4 cellular contexts compared by ENCODE assay signal in genomic region chrX:6574762-6575161, GRCh38.
TF ChIP-seq lines count a peak whose summit lies in the region.

No MANE protein-coding gene starts in this region.

TF ChIP-seq in liver, 16 proteins besides CTCF, POLR2A, EP300 and RAD21 (continues in another document):
- no peak for TF ChIP-seq MAX (IDR thresholded peaks at IDR 0.05)
- TF ChIP-seq SP1 (IDR thresholded peaks at IDR 0.05): no peak
- no peak for TF ChIP-seq NR2F2 (IDR thresholded peaks at IDR 0.05)
- TF ChIP-seq EGR1 (IDR thresholded peaks at IDR 0.05; ENCODE audit: low read depth in 2 of 2): no peak
- TF ChIP-seq, protein P1, sequence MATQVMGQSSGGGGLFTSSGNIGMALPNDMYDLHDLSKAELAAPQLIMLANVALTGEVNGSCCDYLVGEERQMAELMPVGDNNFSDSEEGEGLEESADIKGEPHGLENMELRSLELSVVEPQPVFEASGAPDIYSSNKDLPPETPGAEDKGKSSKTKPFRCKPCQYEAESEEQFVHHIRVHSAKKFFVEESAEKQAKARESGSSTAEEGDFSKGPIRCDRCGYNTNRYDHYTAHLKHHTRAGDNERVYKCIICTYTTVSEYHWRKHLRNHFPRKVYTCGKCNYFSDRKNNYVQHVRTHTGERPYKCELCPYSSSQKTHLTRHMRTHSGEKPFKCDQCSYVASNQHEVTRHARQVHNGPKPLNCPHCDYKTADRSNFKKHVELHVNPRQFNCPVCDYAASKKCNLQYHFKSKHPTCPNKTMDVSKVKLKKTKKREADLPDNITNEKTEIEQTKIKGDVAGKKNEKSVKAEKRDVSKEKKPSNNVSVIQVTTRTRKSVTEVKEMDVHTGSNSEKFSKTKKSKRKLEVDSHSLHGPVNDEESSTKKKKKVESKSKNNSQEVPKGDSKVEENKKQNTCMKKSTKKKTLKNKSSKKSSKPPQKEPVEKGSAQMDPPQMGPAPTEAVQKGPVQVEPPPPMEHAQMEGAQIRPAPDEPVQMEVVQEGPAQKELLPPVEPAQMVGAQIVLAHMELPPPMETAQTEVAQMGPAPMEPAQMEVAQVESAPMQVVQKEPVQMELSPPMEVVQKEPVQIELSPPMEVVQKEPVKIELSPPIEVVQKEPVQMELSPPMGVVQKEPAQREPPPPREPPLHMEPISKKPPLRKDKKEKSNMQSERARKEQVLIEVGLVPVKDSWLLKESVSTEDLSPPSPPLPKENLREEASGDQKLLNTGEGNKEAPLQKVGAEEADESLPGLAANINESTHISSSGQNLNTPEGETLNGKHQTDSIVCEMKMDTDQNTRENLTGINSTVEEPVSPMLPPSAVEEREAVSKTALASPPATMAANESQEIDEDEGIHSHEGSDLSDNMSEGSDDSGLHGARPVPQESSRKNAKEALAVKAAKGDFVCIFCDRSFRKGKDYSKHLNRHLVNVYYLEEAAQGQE (IDR thresholded peaks at IDR 0.05): no peak
- TF ChIP-seq, protein P2, sequence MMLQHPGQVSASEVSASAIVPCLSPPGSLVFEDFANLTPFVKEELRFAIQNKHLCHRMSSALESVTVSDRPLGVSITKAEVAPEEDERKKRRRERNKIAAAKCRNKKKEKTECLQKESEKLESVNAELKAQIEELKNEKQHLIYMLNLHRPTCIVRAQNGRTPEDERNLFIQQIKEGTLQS (IDR thresholded peaks at IDR 0.05): no peak
- TF ChIP-seq YY1 (IDR thresholded peaks at IDR 0.05): no peak
- no peak for TF ChIP-seq RXRA (IDR thresholded peaks at IDR 0.05)

TF ChIP-seq in HepG2, 621 proteins besides CTCF, POLR2A, EP300 and RAD21:
- TF ChIP-seq ZNF136 (CRISPR knock-in tag; IDR thresholded peaks at IDR 0.05; ENCODE audit: low read depth): no peak
- TF ChIP-seq PCBP1 (IDR thresholded peaks at IDR 0.05; ENCODE audit: borderline replicate concordance, low read depth, low read length): no peak
- TF ChIP-seq, protein P3, sequence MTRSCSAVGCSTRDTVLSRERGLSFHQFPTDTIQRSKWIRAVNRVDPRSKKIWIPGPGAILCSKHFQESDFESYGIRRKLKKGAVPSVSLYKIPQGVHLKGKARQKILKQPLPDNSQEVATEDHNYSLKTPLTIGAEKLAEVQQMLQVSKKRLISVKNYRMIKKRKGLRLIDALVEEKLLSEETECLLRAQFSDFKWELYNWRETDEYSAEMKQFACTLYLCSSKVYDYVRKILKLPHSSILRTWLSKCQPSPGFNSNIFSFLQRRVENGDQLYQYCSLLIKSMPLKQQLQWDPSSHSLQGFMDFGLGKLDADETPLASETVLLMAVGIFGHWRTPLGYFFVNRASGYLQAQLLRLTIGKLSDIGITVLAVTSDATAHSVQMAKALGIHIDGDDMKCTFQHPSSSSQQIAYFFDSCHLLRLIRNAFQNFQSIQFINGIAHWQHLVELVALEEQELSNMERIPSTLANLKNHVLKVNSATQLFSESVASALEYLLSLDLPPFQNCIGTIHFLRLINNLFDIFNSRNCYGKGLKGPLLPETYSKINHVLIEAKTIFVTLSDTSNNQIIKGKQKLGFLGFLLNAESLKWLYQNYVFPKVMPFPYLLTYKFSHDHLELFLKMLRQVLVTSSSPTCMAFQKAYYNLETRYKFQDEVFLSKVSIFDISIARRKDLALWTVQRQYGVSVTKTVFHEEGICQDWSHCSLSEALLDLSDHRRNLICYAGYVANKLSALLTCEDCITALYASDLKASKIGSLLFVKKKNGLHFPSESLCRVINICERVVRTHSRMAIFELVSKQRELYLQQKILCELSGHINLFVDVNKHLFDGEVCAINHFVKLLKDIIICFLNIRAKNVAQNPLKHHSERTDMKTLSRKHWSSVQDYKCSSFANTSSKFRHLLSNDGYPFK (CRISPR knock-in tag; IDR thresholded peaks at IDR 0.05; ENCODE audit: borderline replicate concordance): no peak
- TF ChIP-seq ATAD3A (CRISPR knock-in tag; IDR thresholded peaks at IDR 0.05): no peak
- no peak for TF ChIP-seq ELF1 (CRISPR knock-in tag; IDR thresholded peaks at IDR 0.05)
- TF ChIP-seq PAF1 (CRISPR knock-in tag; IDR thresholded peaks at IDR 0.05): no peak
- TF ChIP-seq SMARCC2 (IDR thresholded peaks at IDR 0.05): no peak
- TF ChIP-seq ZBTB7A (CRISPR knock-in tag; IDR thresholded peaks at IDR 0.05): no peak
- no peak for TF ChIP-seq SUZ12 (IDR thresholded peaks at IDR 0.05; ENCODE audit: low read depth, low read length)

TF ChIP-seq in H1, 55 proteins besides CTCF, POLR2A, EP300 and RAD21:
- TF ChIP-seq POLR2AphosphoS5 (IDR thresholded peaks at IDR 0.05; ENCODE audit: low read depth, low read length) (no peak), E2F6 (IDR thresholded peaks at IDR 0.05) (no peak), CREB1 (IDR thresholded peaks at IDR 0.05) (no peak), ZNF274 (IDR thresholded peaks at IDR 0.05; ENCODE audit: borderline replicate concordance, extremely low read depth, low read length) (no peak), HDAC2 (IDR thresholded peaks at IDR 0.05; ENCODE audit: borderline replicate concordance in 1 of 2, low read depth in 2 of 2, low read length in 2 of 2) (no peak), TAF1 (IDR thresholded peaks at IDR 0.05; ENCODE audit: low read depth, low read length) (no peak), BRCA1 (IDR thresholded peaks at IDR 0.05; ENCODE audit: low read depth, low read length) (no peak), KDM1A (IDR thresholded peaks at IDR 0.05; ENCODE audit: borderline replicate concordance, low read length) (no peak), TBP (IDR thresholded peaks at IDR 0.05; ENCODE audit: low read depth, low read length) (no peak), ASH2L (IDR thresholded peaks at IDR 0.05; ENCODE audit: low read length) (no peak), CBX5 (IDR thresholded peaks at IDR 0.05; ENCODE audit: low read depth, low read length) (no peak), SAP30 (IDR thresholded peaks at IDR 0.05; ENCODE audit: insufficient read depth, insufficient replicate concordance, low read length) (no peak), EGR1 (IDR thresholded peaks at IDR 0.05; ENCODE audit: borderline replicate concordance, low read depth, low read length) (no peak), MAX (IDR thresholded peaks at IDR 0.05) (no peak), POU5F1 (IDR thresholded peaks at IDR 0.05; ENCODE audit: low read depth, low read length) (no peak), NRF1 (IDR thresholded peaks at IDR 0.05; ENCODE audit: low read depth, low read length) (no peak), FOSL1 (IDR thresholded peaks at IDR 0.05; ENCODE audit: insufficient read depth, low read depth, low read length) (no peak)
- TF ChIP-seq, protein P4, sequence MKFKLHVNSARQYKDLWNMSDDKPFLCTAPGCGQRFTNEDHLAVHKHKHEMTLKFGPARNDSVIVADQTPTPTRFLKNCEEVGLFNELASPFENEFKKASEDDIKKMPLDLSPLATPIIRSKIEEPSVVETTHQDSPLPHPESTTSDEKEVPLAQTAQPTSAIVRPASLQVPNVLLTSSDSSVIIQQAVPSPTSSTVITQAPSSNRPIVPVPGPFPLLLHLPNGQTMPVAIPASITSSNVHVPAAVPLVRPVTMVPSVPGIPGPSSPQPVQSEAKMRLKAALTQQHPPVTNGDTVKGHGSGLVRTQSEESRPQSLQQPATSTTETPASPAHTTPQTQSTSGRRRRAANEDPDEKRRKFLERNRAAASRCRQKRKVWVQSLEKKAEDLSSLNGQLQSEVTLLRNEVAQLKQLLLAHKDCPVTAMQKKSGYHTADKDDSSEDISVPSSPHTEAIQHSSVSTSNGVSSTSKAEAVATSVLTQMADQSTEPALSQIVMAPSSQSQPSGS (IDR thresholded peaks at IDR 0.05; ENCODE audit: low read length): no peak
- TF ChIP-seq, protein P2 (IDR thresholded peaks at IDR 0.05; ENCODE audit: insufficient read depth, low read depth, low read length): no peak

TF ChIP-seq in GM12891, 5 proteins besides CTCF, POLR2A, EP300 and RAD21:
- TF ChIP-seq POU2F2 (IDR thresholded peaks at IDR 0.05; ENCODE audit: low read depth, low read length) (no peak), POLR2AphosphoS5 (IDR thresholded peaks at IDR 0.05; ENCODE audit: low read depth, low read length) (no peak), TAF1 (IDR thresholded peaks at IDR 0.05; ENCODE audit: low read depth, low read length) (no peak), SPI1 (IDR thresholded peaks at IDR 0.05; ENCODE audit: low read depth, low read length) (no peak), PAX5 (IDR thresholded peaks at IDR 0.05; ENCODE audit: insufficient read depth, low read length, severe bottlenecking) (no peak)
